In genomic region chr10:73159038-73159648, GRCh38 we compare ENCODE assay signal across 8 cellular contexts. TPM values are rescaled to one million over a fixed set of nuclear protein-coding genes. Genes with fewer than 3 reads are reported as not detected.
DNase-seq lines count a peak whose midpoint lies in the region; ATAC-seq, FAIRE-seq and TF ChIP-seq lines count a peak whose summit lies in the region.

No MANE protein-coding gene starts in this region.

- no peaks in the 10 kb centered on the region for H3K27me3 Mint-ChIP-seq in activated T-helper 1 cell treated with anti-CD3 and anti-CD28 coated beads, Interleukin-12 subunit alpha, Interleukin-12 subunit beta, Interleukin-2, Interleukin-4 antibody, amounts not matched to agents 30 ng/mL and 10 ng/mL and 1 ng/mL, durations not matched to agents 14 hours and 24 hours and 36 hours (ENCODE audit: insufficient read depth)

- no peak overlapping the region for H3K4me3 ChIP-seq in PC-3 (ENCODE audit: low read length)
- H3K4me3 ChIP-seq in ovary, result no peak overlapping the region
- no peak overlapping the region for H3K4me3 ChIP-seq in aorta (ENCODE audit: low read length in 2 of 2)

- BruUV-seq in PC-3 (replicated peaks; lab: Mats Ljungman, UMichigan), result no TSS peak

- H3K4me1 Mint-ChIP-seq in activated T-helper 1 cell treated with anti-CD3 and anti-CD28 coated beads, Interleukin-12 subunit alpha, Interleukin-12 subunit beta, Interleukin-2, Interleukin-4 antibody, amounts not matched to agents 30 ng/mL and 10 ng/mL and 1 ng/mL, durations not matched to agents 14 hours and 24 hours and 36 hours (ENCODE audit: low read depth), result peaks cover 40% of the 10 kb centered on the region

- H3K27me3 ChIP-seq in PC-3 (ENCODE audit: low read length) (no peaks in the 10 kb centered on the region), ovary (no peaks in the 10 kb centered on the region), aorta (ENCODE audit: control insufficient read depth in 1 of 2, insufficient read depth in 2 of 2, low read length in 1 of 2) (no peaks in the 10 kb centered on the region)

- WGBS in ovary, 3 donors, result 4 to 6% (median 6%) methylated on average over 5 of the region's 5 CpGs
- WGBS in aorta, 2 donors, result 3 to 4% methylated on average over 5 of the region's 5 CpGs

- no peaks in the 10 kb centered on the region for H3K9me2 ChIP-seq in PC-3 (replicated peaks; ENCODE audit: low read length)

- H3K79me2 ChIP-seq in PC-3 (ENCODE audit: low read length), result peaks cover 51% of the 10 kb centered on the region

- CTCF ChIA-PET in PC-3 (lab: Charles Lee), result interaction anchor here (0.6 to 2.9 kb wide), 5 partner anchors 9 to 325 kb away, joined by 3 to 14 read pairs (median 4); partner anchors contain the start of gene P4HA1

- no peak overlapping the region for H3K4me2 ChIP-seq in PC-3 (ENCODE audit: low read length)

- peak; percentile 62 for ATAC-seq in PC-3
- no peak for ATAC-seq in aorta (ENCODE audit: low FRiP score)
- no peak for ATAC-seq in HG03097 (IDR thresholded peaks at IDR 0.05; ENCODE audit: low FRiP score, unreplicated experiment)

- H3K9me3 ChIP-seq in PC-3 (ENCODE audit: low read length) (no peaks in the 10 kb centered on the region), ovary (no peaks in the 10 kb centered on the region), aorta (ENCODE audit: control insufficient read depth, low read length) (no peaks in the 10 kb centered on the region)

- H3K9ac ChIP-seq in PC-3 (ENCODE audit: low read length), result no peak overlapping the region

- POLR2A ChIA-PET in PC-3 (lab: Charles Lee; ENCODE audit: unreplicated experiment), result no interaction called here

- no peak overlapping the region for H3K4me3 Mint-ChIP-seq in activated T-helper 1 cell treated with anti-CD3 and anti-CD28 coated beads, Interleukin-12 subunit alpha, Interleukin-12 subunit beta, Interleukin-2, Interleukin-4 antibody, amounts not matched to agents 30 ng/mL and 10 ng/mL and 1 ng/mL, durations not matched to agents 14 hours and 24 hours and 36 hours

- peaks cover 61% of the 10 kb centered on the region for H3K36me3 ChIP-seq in PC-3 (ENCODE audit: low read depth, low read length)
- no peaks in the 10 kb centered on the region for H3K36me3 ChIP-seq in ovary
- peaks cover 0 to 1% of the 10 kb centered on the region in 2 donors for H3K36me3 ChIP-seq in aorta (ENCODE audit: control insufficient read depth in 1 of 2, insufficient read depth in 2 of 2, low read length in 1 of 2)

- peak; percentile 99 for TF ChIP-seq CTCF in PC-3 (conservative IDR thresholded peaks at IDR 0.05; ENCODE audit: low read depth, low read length)
- peak; percentile 59 to 73 (median 66) for TF ChIP-seq CTCF in ovary (IDR thresholded peaks at IDR 0.05)

- intact Hi-C loops in PC-3 (cut with micrococcal nuclease), result loop anchor here (1.0 to 5.0 kb wide), 4 partner anchors 26 to 115 kb away; partner anchors contain the start of genes NUDT13 and P4HA1
- intact Hi-C loops in activated T-helper 1 cell treated with anti-CD3 and anti-CD28 coated beads, Interleukin-12 subunit alpha, Interleukin-12 subunit beta, Interleukin-2, Interleukin-4 antibody, amounts not matched to agents 30 ng/mL and 10 ng/mL and 1 ng/mL, durations not matched to agents 14 hours and 24 hours and 36 hours (cut with micrococcal nuclease), result loop anchor here (1.0 kb wide), 3 partner anchors 8 to 795 kb away; partner anchors contain the start of gene P4HA1
- intact Hi-C loops in ovary (cut with DNase I), result loop anchor here in 1 of 4 donors (2.0 kb wide), 1 partner anchor 62 kb away; the partner anchor contains the start of gene P4HA1
- intact Hi-C loops in aorta (cut with DNase I), result no loop called here

- H3F3A ChIP-seq in PC-3 (ENCODE audit: low read length, unreplicated experiment), result no peaks in the 10 kb centered on the region

- TF ChIP-seq EP300 in ovary (IDR thresholded peaks at IDR 0.05), result no peak

- peaks cover 38% of the 10 kb centered on the region for H3K36me3 Mint-ChIP-seq in activated T-helper 1 cell treated with anti-CD3 and anti-CD28 coated beads, Interleukin-12 subunit alpha, Interleukin-12 subunit beta, Interleukin-2, Interleukin-4 antibody, amounts not matched to agents 30 ng/mL and 10 ng/mL and 1 ng/mL, durations not matched to agents 14 hours and 24 hours and 36 hours (ENCODE audit: low read depth)

- H3K27ac ChIP-seq in PC-3 (ENCODE audit: low read length) (no peak overlapping the region), ovary (no peak overlapping the region), aorta (ENCODE audit: low read depth in 1 of 2, low read length in 2 of 2) (no peak overlapping the region)

- no peaks in the 10 kb centered on the region for H3K9me3 Mint-ChIP-seq in activated T-helper 1 cell treated with anti-CD3 and anti-CD28 coated beads, Interleukin-12 subunit alpha, Interleukin-12 subunit beta, Interleukin-2, Interleukin-4 antibody, amounts not matched to agents 30 ng/mL and 10 ng/mL and 1 ng/mL, durations not matched to agents 14 hours and 24 hours and 36 hours

- peak; percentile 93 for FAIRE-seq in H54 (lab: Jason Lieb, UNC)

- TF ChIP-seq POLR2A in H54 (IDR thresholded peaks at IDR 0.05; ENCODE audit: low read depth, low read length) (no peak), ovary (IDR thresholded peaks at IDR 0.05) (no peak)

- H3K4me1 ChIP-seq in PC-3 (ENCODE audit: insufficient read depth, low read length) (peaks cover 4% of the 10 kb centered on the region; the same call in 1 of the 2 replicates), ovary (ENCODE audit: insufficient read depth) (peaks cover 1% of the 10 kb centered on the region), aorta (ENCODE audit: control insufficient read depth in 1 of 2, insufficient read depth in 2 of 2, low read length in 2 of 2) (no peaks in the 10 kb centered on the region)

- DNase-seq in C1 segment of cervical spinal cord (lab: John Stamatoyannopoulos, UW) (peak in 9 of 14 donors; percentile 1 to 39 (median 8)), H54 (ENCODE audit: insufficient read length, low spot score) (peak; percentile 19), PC-3 (peak; percentile 97), fibroblast of the conjunctiva (ENCODE audit: low read depth) (peak; percentile 31), ovary (peak; percentile 42 to 74 (median 62)), aorta (peak; percentile 63 to 81)
- DNase-seq in activated T-helper 1 cell treated with anti-CD3 and anti-CD28 coated beads, Interleukin-12 subunit alpha, Interleukin-12 subunit beta, Interleukin-2, Interleukin-4 antibody, amounts not matched to agents 30 ng/mL and 10 ng/mL and 1 ng/mL, durations not matched to agents 14 hours and 24 hours and 36 hours (ENCODE audit: low spot score), result peak; percentile 21

- H2AFZ ChIP-seq in PC-3 (ENCODE audit: low read length), result no peak overlapping the region

- H4K20me1 ChIP-seq in PC-3 (ENCODE audit: low read length), result peaks cover 39% of the 10 kb centered on the region

- H3K27ac Mint-ChIP-seq in activated T-helper 1 cell treated with anti-CD3 and anti-CD28 coated beads, Interleukin-12 subunit alpha, Interleukin-12 subunit beta, Interleukin-2, Interleukin-4 antibody, amounts not matched to agents 30 ng/mL and 10 ng/mL and 1 ng/mL, durations not matched to agents 14 hours and 24 hours and 36 hours, result no peak overlapping the region

RNA-seq across cellular contexts. Expression of gene ECD, which starts 8.7 kb away (rescaled TPM):
- total RNA-seq in PC-3 (2014; rRNA removed) (103 and 108 TPM in 2 replicates), ovary (10 to 100 TPM; 21.6 to 26.9 (median 22.8) TPM), aorta (10 to 100 TPM; 23.7 to 25.8 TPM)
- total RNA-seq in activated T-helper 1 cell treated with anti-CD3 and anti-CD28 coated beads, Interleukin-12 subunit alpha, Interleukin-12 subunit beta, Interleukin-2, Interleukin-4 antibody, amounts not matched to agents 30 ng/mL and 10 ng/mL and 1 ng/mL, durations not matched to agents 14 hours and 24 hours and 36 hours, result 38.0 and 39.5 TPM in 2 replicates
- polyA plus RNA-seq in ovary (10 to 100 TPM; 14.7 to 28.2 TPM), aorta (10 to 100 TPM in 1 of 2 donors, 1 to 10 TPM in 1; 9.9 to 10.8 TPM)

RNA-seq across cellular contexts. Expression of gene FAM149B1, which starts 8.8 kb away (rescaled TPM):
- total RNA-seq in PC-3 (2014; rRNA removed) (34.3 and 39.1 TPM in 2 replicates), ovary (10 to 100 TPM; 11.7 to 27.8 (median 23.2) TPM), aorta (10 to 100 TPM; 20.0 to 22.7 TPM)
- 11.1 and 11.3 TPM in 2 replicates for total RNA-seq in activated T-helper 1 cell treated with anti-CD3 and anti-CD28 coated beads, Interleukin-12 subunit alpha, Interleukin-12 subunit beta, Interleukin-2, Interleukin-4 antibody, amounts not matched to agents 30 ng/mL and 10 ng/mL and 1 ng/mL, durations not matched to agents 14 hours and 24 hours and 36 hours
- polyA plus RNA-seq in ovary (10 to 100 TPM; 14.4 to 34.8 TPM), aorta (10 to 100 TPM; 21.1 to 22.4 TPM)

RNA-seq across cellular contexts. Expression of gene NUDT13, which starts 48.9 kb away (rescaled TPM):
- total RNA-seq in PC-3 (2014; rRNA removed) (1.1 and 1.8 TPM in 2 replicates), ovary (1 to 10 TPM in 6 of 7 donors, under 1 TPM in 1; 0.86 to 1.9 (median 1.5) TPM), aorta (1 to 10 TPM; 1.1 to 1.7 TPM)
- 0.81 and 0.83 TPM in 2 replicates for total RNA-seq in activated T-helper 1 cell treated with anti-CD3 and anti-CD28 coated beads, Interleukin-12 subunit alpha, Interleukin-12 subunit beta, Interleukin-2, Interleukin-4 antibody, amounts not matched to agents 30 ng/mL and 10 ng/mL and 1 ng/mL, durations not matched to agents 14 hours and 24 hours and 36 hours
- polyA plus RNA-seq in ovary (1 to 10 TPM; 1.9 to 2.6 TPM), aorta (1 to 10 TPM; 2.4 to 3.6 TPM)

Comparison
In these comparisons a context has a peak if more than half of its experiments do, and no peak if none do; other contexts are left out.
1. DNase-seq: peak in every context shown above with its lines; median percentile 97 in PC-3; 72 in aorta; 62 in ovary; 31 in fibroblast of the conjunctiva; 21 in activated T-helper 1 cell treated with anti-CD3 and anti-CD28 coated beads, Interleukin-12 subunit alpha, Interleukin-12 subunit beta, Interleukin-2, Interleukin-4 antibody, amounts not matched to agents 30 ng/mL and 10 ng/mL and 1 ng/mL, durations not matched to agents 14 hours and 24 hours and 36 hours; 19 in H54; 8 in C1 segment of cervical spinal cord.
2. intact Hi-C loops: an anchor here in PC-3 (1.0 to 5.0 kb wide) and activated T-helper 1 cell treated with anti-CD3 and anti-CD28 coated beads, Interleukin-12 subunit alpha, Interleukin-12 subunit beta, Interleukin-2, Interleukin-4 antibody, amounts not matched to agents 30 ng/mL and 10 ng/mL and 1 ng/mL, durations not matched to agents 14 hours and 24 hours and 36 hours (1.0 kb wide); none called in aorta.